In genomic region chr13:35923347-35923746, GRCh38 we compare ENCODE assay signal across 14 cellular contexts.
DNase-seq lines count a peak whose midpoint lies in the region; ATAC-seq, FAIRE-seq and TF ChIP-seq lines count a peak whose summit lies in the region.
"Had no signal": no experiment of that assay in that cellular context is flagged by ENCODE, and none has a peak within 500 bp of the region (broad histone marks: within the 10 kb centered on the region; RNA-seq: fewer than 3 reads in every experiment).

No MANE protein-coding gene starts in this region.

- TF ChIP-seq POLR2A in GM12892 (IDR thresholded peaks at IDR 0.05; ENCODE audit: low read depth, low read length), result no peak

- intact Hi-C loops in right cardiac atrium (cut with DNase I), result no loop called here
- intact Hi-C loops in sciatic nerve (cut with DNase I), result no loop called here

- DNase-seq in ACHN, result peak; percentile 29
- DNase-seq in astrocyte of the hippocampus (ENCODE audit: low read depth, low spot score), result peak; percentile 91
- peak; percentile 58 to 70 (median 68) for DNase-seq in right cardiac atrium
- no peak for DNase-seq in GM12892 (ENCODE audit: insufficient read length)
- DNase-seq in sciatic nerve (ENCODE audit: low spot score), result no peak
- no peak for DNase-seq in NCI-H2227 treated with DMSO at 0.1 percent for 48 hours (lab: John Stamatoyannopoulos, UW)
- DNase-seq: NCI-H446 treated with DMSO at 0.1 percent for 48 hours, psoas muscle had no signal

- H3K27me3 ChIP-seq in HUES48 (ENCODE audit: control insufficient read depth, insufficient read depth, low read length), result no peaks in the 10 kb centered on the region
- no peaks in the 10 kb centered on the region for H3K27me3 ChIP-seq in right cardiac atrium (ENCODE audit: control insufficient read depth, insufficient read depth)

- H3K27ac ChIP-seq in HUES48 (ENCODE audit: low read depth, low read length) (peak overlapping the region; percentile 84), right cardiac atrium (ENCODE audit: low read length) (no peak overlapping the region)
- H3K27ac ChIP-seq: psoas muscle, thoracic aorta had no signal

- H3K4me1 ChIP-seq in HUES48 (ENCODE audit: control insufficient read depth, insufficient read depth, low read length), result peaks cover 19% of the 10 kb centered on the region
- peaks cover 9% of the 10 kb centered on the region for H3K4me1 ChIP-seq in right cardiac atrium (ENCODE audit: control insufficient read depth, insufficient read depth, low read length)
- H3K4me1 ChIP-seq: psoas muscle had no signal

- H3K9ac ChIP-seq in HUES48 (ENCODE audit: low read depth, low read length), result no peak overlapping the region

- ATAC-seq in right cardiac atrium, result peak; percentile 42 to 77
- no peak for ATAC-seq in GM21390 (IDR thresholded peaks at IDR 0.05; ENCODE audit: unreplicated experiment)
- ATAC-seq in sciatic nerve, result no peak
- ATAC-seq: activated CD4-positive, CD25-positive, alpha-beta regulatory T cell treated with anti-CD3 and anti-CD28 coated beads, Interleukin-2, amount 50 U/mL, for 24 hours; activated T-helper 17 cell treated with anti-CD3 and anti-CD28 coated beads, Interleukin-2, amount 50 U/mL, for 72 hours; psoas muscle had no signal

- WGBS in right cardiac atrium, result 61% methylated on average over 3 of the region's 3 CpGs

- no peak overlapping the region for H3K4me3 ChIP-seq in HUES48 (ENCODE audit: low read depth, low read length)
- H3K4me3 ChIP-seq in right cardiac atrium (ENCODE audit: low read length), result no peak overlapping the region
- H3K4me3 ChIP-seq: psoas muscle, thoracic aorta had no signal

- H3K9me3 ChIP-seq in HUES48 (ENCODE audit: control insufficient read depth, insufficient read depth, low read length), result no peaks in the 10 kb centered on the region
- H3K9me3 ChIP-seq in right cardiac atrium (ENCODE audit: control insufficient read depth, low read length), result no peaks in the 10 kb centered on the region
- H3K9me3 ChIP-seq: psoas muscle, thoracic aorta had no signal

- no peaks in the 10 kb centered on the region for H3K36me3 ChIP-seq in HUES48 (ENCODE audit: control insufficient read depth, insufficient read depth, low read length)
- H3K36me3 ChIP-seq: thoracic aorta had no signal

- FAIRE-seq in GM12892 (lab: Jason Lieb, UNC), result no peak
- FAIRE-seq: colon had no signal

- in situ Hi-C loops in ACHN (cut with HindIII; ENCODE audit: low pct_ligation_motif_present, low pct_unique_long_range_greater_than_20kb, low sequenced_read_pairs), result no loop called here

Comparison
In these comparisons a context has a peak if more than half of its experiments do, and no peak if none do; other contexts are left out.
1. DNase-seq: peak in ACHN (single experiment), astrocyte of the hippocampus (single experiment) and right cardiac atrium (3 of 3); none in GM12892 (single experiment), sciatic nerve (single experiment) and NCI-H2227 treated with DMSO at 0.1 percent for 48 hours (single experiment).
2. ATAC-seq: peak in right cardiac atrium (2 of 2); none in GM21390 (single experiment) and sciatic nerve (single experiment).